ENCODE assay signal across 34 cellular contexts in genomic region chr15:39397883-39398282, GRCh38.
DNase-seq lines count a peak whose midpoint lies in the region; ATAC-seq, FAIRE-seq and TF ChIP-seq lines count a peak whose summit lies in the region.
"Had no signal": no experiment of that assay in that cellular context is flagged by ENCODE, and none has a peak within 500 bp of the region (broad histone marks: within the 10 kb centered on the region; RNA-seq: fewer than 3 reads in every experiment).

No MANE protein-coding gene starts in this region.

- H4K20me1 ChIP-seq in BLaER1 treated with 17β-estradiol and CSF1 and Interleukin-3, amounts not matched to agents 10 nM and 100 nM, result no peaks in the 10 kb centered on the region
- H4K20me1 ChIP-seq in astrocyte (ENCODE audit: insufficient read depth, low read length), result no peaks in the 10 kb centered on the region
- H4K20me1 ChIP-seq in Karpas-422 (ENCODE audit: insufficient read depth, low read depth, low read length), result no peaks in the 10 kb centered on the region

- no peaks in the 10 kb centered on the region for H3K36me3 Mint-ChIP-seq in astrocyte (ENCODE audit: low read depth, unreplicated experiment)
- no peaks in the 10 kb centered on the region for H3K36me3 Mint-ChIP-seq in activated naive CD8-positive, alpha-beta T cell treated with anti-CD3 and anti-CD28 coated beads for 36 hours
- H3K36me3 Mint-ChIP-seq: CD4-positive, CD25-positive, alpha-beta regulatory T cell had no signal

- H3K9me3 Mint-ChIP-seq in astrocyte (ENCODE audit: unreplicated experiment), result no peaks in the 10 kb centered on the region
- H3K9me3 Mint-ChIP-seq in activated naive CD8-positive, alpha-beta T cell treated with anti-CD3 and anti-CD28 coated beads for 36 hours, result no peaks in the 10 kb centered on the region
- H3K9me3 Mint-ChIP-seq: activated T-cell treated with anti-CD3 and anti-CD28 coated beads, Interleukin-2, amount 50 U/mL, for 72 hours had no signal

- H3K4me3 ChIP-seq in BLaER1 treated with 17β-estradiol and CSF1 and Interleukin-3, amounts not matched to agents 10 nM and 100 nM, result no peak overlapping the region
- H3K4me3 ChIP-seq in Jurkat, Clone E6-1 (ENCODE audit: low read length), result no peak overlapping the region
- H3K4me3 ChIP-seq in astrocyte (ENCODE audit: insufficient read depth, low read depth, low read length), result no peak overlapping the region
- no peak overlapping the region for H3K4me3 ChIP-seq in Karpas-422 (ENCODE audit: low read length)
- H3K4me3 ChIP-seq: left ventricle myocardium inferior, PC-9 had no signal

- peak overlapping the region; percentile 5 to 67 (median 36); a peak in 15 of 22 replicates for H3K4me2 ChIP-seq in BLaER1 treated with 17β-estradiol and CSF1 and Interleukin-3, amounts not matched to agents 10 nM and 100 nM
- H3K4me2 ChIP-seq in astrocyte (ENCODE audit: low read length), result no peak overlapping the region
- H3K4me2 ChIP-seq in Karpas-422 (ENCODE audit: low read depth, low read length, poor library complexity, severe bottlenecking), result no peak overlapping the region
- H3K4me2 ChIP-seq: PC-9 had no signal

- H3K27me3 Mint-ChIP-seq in astrocyte (ENCODE audit: low read depth, unreplicated experiment), result peaks cover 4% of the 10 kb centered on the region
- H3K27me3 Mint-ChIP-seq in activated naive CD8-positive, alpha-beta T cell treated with anti-CD3 and anti-CD28 coated beads for 36 hours, result peaks cover 3% of the 10 kb centered on the region

- H3K9ac ChIP-seq in BLaER1 treated with 17β-estradiol and CSF1 and Interleukin-3, amounts not matched to agents 10 nM and 100 nM, result no peak overlapping the region
- H3K9ac ChIP-seq in astrocyte (ENCODE audit: low read length) (no peak overlapping the region), Karpas-422 (ENCODE audit: low read length) (no peak overlapping the region)

- H3K36me3 ChIP-seq in BLaER1 treated with 17β-estradiol and CSF1 and Interleukin-3, amounts not matched to agents 10 nM and 100 nM, result no peaks in the 10 kb centered on the region
- no peaks in the 10 kb centered on the region for H3K36me3 ChIP-seq in astrocyte (ENCODE audit: insufficient read depth, low read length)
- no peaks in the 10 kb centered on the region for H3K36me3 ChIP-seq in Karpas-422 (ENCODE audit: insufficient read depth, low read length)
- H3K36me3 ChIP-seq: left ventricle myocardium inferior had no signal

- H2AFZ ChIP-seq in astrocyte (ENCODE audit: low read depth, low read length) (no peak overlapping the region), Karpas-422 (ENCODE audit: low read length) (no peak overlapping the region)
- H2AFZ ChIP-seq: PC-9 had no signal

- no peak overlapping the region for H3K4me3 Mint-ChIP-seq in astrocyte (ENCODE audit: unreplicated experiment)
- no peak overlapping the region for H3K4me3 Mint-ChIP-seq in activated naive CD8-positive, alpha-beta T cell treated with anti-CD3 and anti-CD28 coated beads for 36 hours
- H3K4me3 Mint-ChIP-seq: activated T-cell treated with anti-CD3 and anti-CD28 coated beads, Interleukin-2, amount 50 U/mL, for 72 hours; CD4-positive, CD25-positive, alpha-beta regulatory T cell; T-helper 17 cell had no signal

- no peak overlapping the region for H3K27ac Mint-ChIP-seq in astrocyte (ENCODE audit: unreplicated experiment)
- no peak overlapping the region for H3K27ac Mint-ChIP-seq in activated naive CD8-positive, alpha-beta T cell treated with anti-CD3 and anti-CD28 coated beads for 36 hours
- H3K27ac Mint-ChIP-seq: activated T-cell treated with anti-CD3 and anti-CD28 coated beads, Interleukin-2, amount 50 U/mL, for 72 hours; CD4-positive, CD25-positive, alpha-beta regulatory T cell; T-helper 17 cell had no signal

- H3K27ac ChIP-seq in BLaER1 treated with 17β-estradiol and CSF1 and Interleukin-3, amounts not matched to agents 10 nM and 100 nM, result peak overlapping the region in 6 of 11 experiments; percentile 14 to 65 (median 36); a peak in 5 of 22 replicates
- H3K27ac ChIP-seq in astrocyte (ENCODE audit: low read depth, low read length) (no peak overlapping the region), Karpas-422 (ENCODE audit: low read length) (no peak overlapping the region)
- H3K27ac ChIP-seq: epithelial cell of prostate, left ventricle myocardium inferior, PC-9 had no signal

- H3K9me3 ChIP-seq in BLaER1 treated with 17β-estradiol and CSF1 and Interleukin-3, amounts not matched to agents 10 nM and 100 nM (replicated peaks in 1 of 11), result no peaks in the 10 kb centered on the region
- no peaks in the 10 kb centered on the region for H3K9me3 ChIP-seq in astrocyte (ENCODE audit: insufficient read depth, low read depth, low read length)
- no peaks in the 10 kb centered on the region for H3K9me3 ChIP-seq in Karpas-422 (ENCODE audit: low read length)
- H3K9me3 ChIP-seq: left ventricle myocardium inferior had no signal

- peaks cover 15 to 53% (median 19%) of the 10 kb centered on the region in 10 experiments for H3K4me1 ChIP-seq in BLaER1 treated with 17β-estradiol and CSF1 and Interleukin-3, amounts not matched to agents 10 nM and 100 nM
- H3K4me1 ChIP-seq in astrocyte (ENCODE audit: insufficient read depth, low read length) (no peaks in the 10 kb centered on the region), Karpas-422 (ENCODE audit: low read length) (no peaks in the 10 kb centered on the region)
- H3K4me1 ChIP-seq: left ventricle myocardium inferior had no signal

- no peak for TF ChIP-seq CTCF in astrocyte (IDR thresholded peaks at IDR 0.05; ENCODE audit: insufficient read depth, low read depth, low read length)

- H3K79me2 ChIP-seq in astrocyte (ENCODE audit: insufficient read depth, low read length) (no peaks in the 10 kb centered on the region), Karpas-422 (ENCODE audit: low read length) (no peaks in the 10 kb centered on the region)

- no peaks in the 10 kb centered on the region for H3K9me2 ChIP-seq in Karpas-422 (replicated peaks; ENCODE audit: insufficient read depth, low read length)

- H3K27me3 ChIP-seq in BLaER1 treated with 17β-estradiol and CSF1 and Interleukin-3, amounts not matched to agents 10 nM and 100 nM, result no peaks in the 10 kb centered on the region
- no peaks in the 10 kb centered on the region for H3K27me3 ChIP-seq in astrocyte (ENCODE audit: insufficient read depth, low read length)
- H3K27me3 ChIP-seq in Karpas-422 (ENCODE audit: low read length), result no peaks in the 10 kb centered on the region

- ATAC-seq in GM18870 (IDR thresholded peaks at IDR 0.05; ENCODE audit: unreplicated experiment) (peak; percentile 48), HG03095 (IDR thresholded peaks at IDR 0.05; ENCODE audit: unreplicated experiment) (no peak)
- ATAC-seq: activated T-cell treated with anti-CD3 and anti-CD28 coated beads, Interleukin-2, amount 50 U/mL, for 72 hours; SK-N-SH treated with all-trans-retinoic acid at 6 μM for 48 hours; T-helper 17 cell had no signal

- H3K4me1 Mint-ChIP-seq in astrocyte (ENCODE audit: low read depth, unreplicated experiment), result peaks cover 20% of the 10 kb centered on the region
- no peaks in the 10 kb centered on the region for H3K4me1 Mint-ChIP-seq in activated naive CD8-positive, alpha-beta T cell treated with anti-CD3 and anti-CD28 coated beads for 36 hours
- H3K4me1 Mint-ChIP-seq: CD4-positive, CD25-positive, alpha-beta regulatory T cell had no signal

- FAIRE-seq in astrocyte (lab: Jason Lieb, UNC), result no peak
- FAIRE-seq: A204.1, D721Med, GM12892, H1 had no signal

- peak; percentile 44 for DNase-seq in Jurkat, Clone E6-1 (ENCODE audit: low read depth, low spot score)
- DNase-seq in astrocyte (ENCODE audit: low read depth) (peak; percentile 45), NCI-H748 (lab: John Stamatoyannopoulos, UW; ENCODE audit: unreplicated experiment) (no peak), Karpas-422 (no peak)
- DNase-seq in activated naive CD8-positive, alpha-beta T cell treated with anti-CD3 and anti-CD28 coated beads for 36 hours, result no peak
- DNase-seq: activated CD4-positive, alpha-beta T cell treated with anti-CD3 and anti-CD28 coated beads, Interleukin-2, amount 50 U/mL, for 48 hours; activated CD4-positive, CD25-positive, alpha-beta regulatory T cell treated with anti-CD3 and anti-CD28 coated beads, Interleukin-2, amount 50 U/mL, for 72 hours; activated T-cell treated with anti-CD3 and anti-CD28 coated beads, Interleukin-2, amount 50 U/mL, for 72 hours; CD4-positive, CD25-positive, alpha-beta regulatory T cell; central memory CD4-positive, alpha-beta T cell; cortex of kidney; effector memory CD4-positive, alpha-beta T cell; glutamatergic neuron; Kasumi-1; left ventricle myocardium inferior; mesenchymal stem cell; NCI-H1105; NCI-H187; NCI-H2171; NCI-H510A; PC-9; Right ventricle myocardium superior; stimulated activated CD4-positive, alpha-beta T cell treated with anti-CD3 and anti-CD28 coated beads, Interleukin-15, amount 100 ng/mL, for 24 hours; stimulated activated naive CD4-positive, alpha-beta T cell; T-helper 17 cell had no signal

Comparison
In these comparisons a context has a peak if more than half of its experiments do, and no peak if none do; other contexts are left out.
1. H3K27ac ChIP-seq: peak in BLaER1 treated with 17β-estradiol and CSF1 and Interleukin-3, amounts not matched to agents 10 nM and 100 nM (6 of 11); none in astrocyte (single experiment) and Karpas-422 (single experiment).
2. H3K4me2 ChIP-seq: peak in BLaER1 treated with 17β-estradiol and CSF1 and Interleukin-3, amounts not matched to agents 10 nM and 100 nM (11 of 11); none in astrocyte (single experiment) and Karpas-422 (single experiment).
3. DNase-seq: peak in Jurkat, Clone E6-1 (single experiment) and astrocyte (single experiment); none in NCI-H748 (single experiment), Karpas-422 (single experiment) and activated naive CD8-positive, alpha-beta T cell treated with anti-CD3 and anti-CD28 coated beads for 36 hours (single experiment).